Comparison of ENCODE assay signal across 31 cellular contexts in genomic region chr10:7707102-7707501, GRCh38. TPM values are rescaled to one million over a fixed set of nuclear protein-coding genes. Genes with fewer than 3 reads are reported as not detected.
DNase-seq lines count a peak whose midpoint lies in the region; ATAC-seq, FAIRE-seq and TF ChIP-seq lines count a peak whose summit lies in the region.
"Had no signal": no experiment of that assay in that cellular context is flagged by ENCODE, and none has a peak within 500 bp of the region (broad histone marks: within the 10 kb centered on the region; RNA-seq: fewer than 3 reads in every experiment).

No MANE protein-coding gene starts in this region.

- no peaks in the 10 kb centered on the region for H3K27me3 Mint-ChIP-seq in Calu3 (ENCODE audit: unreplicated experiment)

- H3K4me1 ChIP-seq in pancreas = peaks cover 0 to 9% (median 0%) of the 10 kb centered on the region in 3 donors
- H3K4me1 ChIP-seq: SJSA1 had no signal

- POLR2A ChIA-PET in HEK293T (lab: Yijun Ruan, JAX) = no interaction called here

- H3K36me3 ChIP-seq in pancreas = no peaks in the 10 kb centered on the region
- H3K36me3 ChIP-seq: SJSA1 had no signal

- TF ChIP-seq CTCF in Calu3 (IDR thresholded peaks at IDR 0.05; ENCODE audit: unreplicated experiment) = no peak
- TF ChIP-seq CTCF in epithelial cell of proximal tubule (conservative IDR thresholded peaks at IDR 0.05; ENCODE audit: low read depth, low read length) = no peak
- TF ChIP-seq CTCF in pancreas (IDR thresholded peaks at IDR 0.05) = no peak
- no peak for TF ChIP-seq CTCF in omental fat pad (IDR thresholded peaks at IDR 0.05)

- peak overlapping the region; percentile 79 for H3K27ac Mint-ChIP-seq in Calu3 (ENCODE audit: unreplicated experiment)
- H3K27ac Mint-ChIP-seq: CD4-positive, alpha-beta memory T cell had no signal

- no peaks in the 10 kb centered on the region for H3K9me3 ChIP-seq in pancreas
- H3K9me3 ChIP-seq: Caco-2, SJSA1 had no signal

- H3K27me3 ChIP-seq in pancreas = no peaks in the 10 kb centered on the region

- intact Hi-C loops in Calu3 (cut with micrococcal nuclease; ENCODE audit: unreplicated experiment) (loop anchor here (2.0 kb wide), 1 partner anchor 50 kb away; no protein-coding TSS in a partner anchor), pancreas (cut with DNase I) (no loop called here)

- H3K27ac ChIP-seq in pancreas = peak overlapping the region in 2 of 4 donors; percentile 14 to 32
- H3K27ac ChIP-seq: HL-60, SJSA1 had no signal

- no TSS peak for BruUV-seq in Calu3 (replicated peaks; lab: Mats Ljungman, UMichigan)

- no peaks in the 10 kb centered on the region for H3K9me3 Mint-ChIP-seq in Calu3 (ENCODE audit: low read depth, unreplicated experiment)

- H3K4me3 Mint-ChIP-seq in Calu3 (ENCODE audit: low read depth, unreplicated experiment) = peak overlapping the region; percentile 28
- H3K4me3 Mint-ChIP-seq: CD4-positive, alpha-beta memory T cell had no signal

- peak; percentile 40 for DNase-seq in Calu3
- peak; percentile 90 for DNase-seq in epithelial cell of proximal tubule (ENCODE audit: low read depth)
- DNase-seq in left lobe of liver (ENCODE audit: low spot score) = no peak
- DNase-seq in pancreas = no peak
- DNase-seq in NCI-H146 (lab: John Stamatoyannopoulos, UW) = no peak
- DNase-seq in NCI-H1105 (lab: John Stamatoyannopoulos, UW) = no peak
- no peak for DNase-seq in HEK293T (ENCODE audit: extremely low spot score)
- no peak for DNase-seq in omental fat pad (ENCODE audit: low spot score)
- DNase-seq: C1 segment of cervical spinal cord; CD4-positive, alpha-beta memory T cell; DMS79 treated with DMSO at 0.1 percent for 48 hours; GF-D8; GOT3; HCEC 1CT; Kasumi-1; NCI-H1105 treated with DMSO at 0.1 percent for 48 hours; NCI-H2029; NCI-H446; NCI-H524 treated with DMSO at 0.1 percent for 48 hours; NCI-H82; NK-92 treated with Interleukin-12 subunit alpha and Interleukin-12 subunit beta, amount 100 ng/mL, for 24 hours; PC-3 had no signal

- H3K36me3 Mint-ChIP-seq in Calu3 (ENCODE audit: insufficient read depth, unreplicated experiment) = peaks cover 7% of the 10 kb centered on the region
- H3K36me3 Mint-ChIP-seq: CD4-positive, alpha-beta memory T cell had no signal

- CTCF ChIA-PET in Calu3 (lab: Charles Lee) = interaction anchor here (1.5 to 2.1 kb wide), 3 partner anchors 10 to 49 kb away, joined by 4 to 20 read pairs (median 6); no protein-coding TSS in a partner anchor
- CTCF ChIA-PET in HEK293T (lab: Yijun Ruan, JAX) = no interaction called here

- 9 to 18% methylated on average over 4 of the region's 4 CpGs for WGBS in pancreas, 2 donors

- H3K4me3 ChIP-seq in epithelial cell of proximal tubule (ENCODE audit: low read depth, low read length) = no peak overlapping the region
- no peak overlapping the region for H3K4me3 ChIP-seq in pancreas
- H3K4me3 ChIP-seq: K562, SJSA1 had no signal

- no peak for FAIRE-seq in pancreas (lab: Jason Lieb, UNC)
- FAIRE-seq: GM12891, K562 had no signal

- peak; percentile 42 for ATAC-seq in left lobe of liver
- peak; percentile 45 to 83 (median 62) for ATAC-seq in pancreas
- ATAC-seq in omental fat pad (ENCODE audit: low FRiP score) = no peak
- ATAC-seq: K562, PC-3, Right ventricle myocardium inferior had no signal

- peaks cover 47% of the 10 kb centered on the region for H3K4me1 Mint-ChIP-seq in Calu3 (ENCODE audit: low read depth, unreplicated experiment)
- H3K4me1 Mint-ChIP-seq: CD4-positive, alpha-beta memory T cell had no signal

TF ChIP-seq in HEK293T, 16 proteins besides CTCF, POLR2A, EP300 and RAD21:
- no peak for TF ChIP-seq FOXK2 (IDR thresholded peaks at IDR 0.05)
- TF ChIP-seq CTBP1 (IDR thresholded peaks at IDR 0.05; ENCODE audit: borderline replicate concordance) = no peak
- no peak for TF ChIP-seq SP1 (IDR thresholded peaks at IDR 0.05)
- no peak for TF ChIP-seq LEF1 (IDR thresholded peaks at IDR 0.05; ENCODE audit: borderline replicate concordance)
- no peak for TF ChIP-seq ZNF384 (IDR thresholded peaks at IDR 0.05)
- no peak for TF ChIP-seq FOXM1 (IDR thresholded peaks at IDR 0.05; ENCODE audit: borderline replicate concordance)

RNA-seq across cellular contexts. Expression of gene ITIH2, which starts 4.0 kb away (rescaled TPM):
- total RNA-seq in Calu3 (2022) = 1.1 and 1.7 TPM in 2 replicates
- total RNA-seq in epithelial cell of proximal tubule = not detected in 2 replicates
- total RNA-seq in left lobe of liver = 471 TPM
- 1 to 10 TPM in 2 of 6 donors, under 1 TPM in 3, not detected in 1; 0.14 to 1.8 (median 0.98) TPM for total RNA-seq in pancreas
- polyA plus RNA-seq in pancreas = not detected
- total RNA-seq in omental fat pad = not detected
- total RNA-seq: A172; CD4-positive, alpha-beta memory T cell; M059J; PC-3; Right ventricle myocardium inferior; RPMI7951; SJSA1 had no signal
- polyA plus RNA-seq: CD4-positive, alpha-beta memory T cell; K562 had no signal

RNA-seq across cellular contexts. Expression of gene ITIH5, which starts 40.3 kb away (rescaled TPM):
- total RNA-seq in Calu3 (2022) (2.0 and 5.2 TPM in 2 replicates), epithelial cell of proximal tubule (not detected in 2 replicates), left lobe of liver (0.30 TPM), pancreas (10 to 100 TPM in 3 of 6 donors, 1 to 10 TPM in 3; 6.7 to 28.6 (median 10.8) TPM), omental fat pad (100 to 1,000 TPM in 2 of 4 donors, 10 to 100 TPM in 2; 50.0 to 263 (median 97.9) TPM)
- polyA plus RNA-seq in pancreas = 1 to 10 TPM; 4.4 to 5.6 TPM
- total RNA-seq: CD4-positive, alpha-beta memory T cell; PC-3 had no signal
- polyA plus RNA-seq: CD4-positive, alpha-beta memory T cell had no signal

Comparison
In these comparisons a context has a peak if more than half of its experiments do, and no peak if none do; other contexts are left out.
1. DNase-seq: peak in Calu3 (single experiment) and epithelial cell of proximal tubule (single experiment); none in left lobe of liver (single experiment), pancreas (0 of 6), NCI-H146 (single experiment), NCI-H1105 (single experiment), HEK293T (single experiment) and omental fat pad (single experiment).
2. RNA of gene ITIH2, which starts 4.0 kb away (total RNA-seq): 471 TPM in left lobe of liver (single experiment); 1.1 to 1.7 TPM in Calu3, 0.14 to 1.8 TPM in pancreas, not detected in epithelial cell of proximal tubule and not detected in omental fat pad; every median in the first group is over 100 times any median in the second.